ENCODE assay signal across 1 cellular context in the genomic region with DNA sequence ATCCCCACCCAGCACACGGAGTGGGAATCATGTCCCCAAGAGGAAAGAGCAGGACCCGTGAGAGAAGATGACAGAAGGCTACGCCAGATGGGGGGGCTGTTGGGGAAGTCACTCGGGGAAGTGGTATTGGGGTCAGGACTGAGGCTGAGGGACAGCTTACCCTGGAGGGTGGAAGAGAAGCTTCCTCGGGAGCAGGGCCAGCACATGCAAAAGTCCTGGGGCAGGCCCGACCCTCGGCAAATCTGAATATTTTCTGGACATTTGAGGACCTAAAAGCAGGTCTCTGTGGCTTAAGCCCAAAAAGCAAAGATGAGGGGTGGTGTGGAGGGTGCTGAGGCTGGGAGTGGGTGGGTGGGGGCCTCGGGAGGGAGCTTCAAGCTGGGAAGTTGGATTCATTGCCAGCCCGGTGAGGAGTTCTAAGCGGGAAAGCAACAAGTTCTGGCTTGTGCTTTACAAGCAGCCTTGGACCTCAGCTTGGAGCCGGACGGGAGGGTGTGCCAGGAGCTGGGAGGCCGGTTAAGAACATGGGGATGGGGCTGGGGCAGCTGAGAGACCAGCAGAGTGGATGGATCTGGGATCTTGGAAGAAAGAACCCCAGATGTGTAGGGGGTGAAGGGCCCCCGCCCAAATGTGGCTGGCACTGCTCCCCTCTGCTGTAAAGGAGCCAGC.
TF ChIP-seq lines count a peak whose summit lies in the region.

No MANE protein-coding gene starts in this region.

TF ChIP-seq in WTC11, 78 proteins besides CTCF, POLR2A, EP300 and RAD21 (continued from another document):
- TF ChIP-seq, protein P1, sequence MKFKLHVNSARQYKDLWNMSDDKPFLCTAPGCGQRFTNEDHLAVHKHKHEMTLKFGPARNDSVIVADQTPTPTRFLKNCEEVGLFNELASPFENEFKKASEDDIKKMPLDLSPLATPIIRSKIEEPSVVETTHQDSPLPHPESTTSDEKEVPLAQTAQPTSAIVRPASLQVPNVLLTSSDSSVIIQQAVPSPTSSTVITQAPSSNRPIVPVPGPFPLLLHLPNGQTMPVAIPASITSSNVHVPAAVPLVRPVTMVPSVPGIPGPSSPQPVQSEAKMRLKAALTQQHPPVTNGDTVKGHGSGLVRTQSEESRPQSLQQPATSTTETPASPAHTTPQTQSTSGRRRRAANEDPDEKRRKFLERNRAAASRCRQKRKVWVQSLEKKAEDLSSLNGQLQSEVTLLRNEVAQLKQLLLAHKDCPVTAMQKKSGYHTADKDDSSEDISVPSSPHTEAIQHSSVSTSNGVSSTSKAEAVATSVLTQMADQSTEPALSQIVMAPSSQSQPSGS (CRISPR knock-in tag; IDR thresholded peaks at IDR 0.05; ENCODE audit: borderline replicate concordance, low read depth): no peak
